Comparison of ENCODE assay signal across 22 cellular contexts in the genomic region with DNA sequence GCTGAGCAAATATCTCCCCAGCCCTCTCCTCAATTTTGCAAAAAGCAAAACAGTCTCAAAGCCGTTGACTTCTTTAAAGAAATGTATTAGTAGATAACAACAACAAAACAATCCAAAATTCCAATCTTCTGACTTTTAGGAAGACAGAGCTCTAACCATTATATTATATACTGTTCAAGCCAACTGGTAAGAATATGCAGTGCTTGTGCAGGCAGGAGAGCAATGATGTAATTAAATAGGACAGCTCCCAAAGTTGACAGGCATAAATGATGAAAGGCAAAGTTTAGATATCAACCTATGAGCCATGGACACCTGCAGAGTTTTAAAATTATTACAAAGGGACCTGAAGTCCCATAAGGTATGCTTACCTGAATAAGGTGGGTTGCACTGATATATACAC. TPM values are rescaled to one million over a fixed set of nuclear protein-coding genes. Genes with fewer than 3 reads are reported as not detected.
DNase-seq lines count a peak whose midpoint lies in the region; ATAC-seq and TF ChIP-seq lines count a peak whose summit lies in the region.
"Had no signal": no experiment of that assay in that cellular context is flagged by ENCODE, and none has a peak within 500 bp of the region (broad histone marks: within the 10 kb centered on the region; RNA-seq: fewer than 3 reads in every experiment).

No MANE protein-coding gene starts in this region.

- no peak overlapping the region for H3K9ac ChIP-seq in trophoblast cell (ENCODE audit: low read length)
- H3K9ac ChIP-seq: SK-N-SH had no signal

- no peak overlapping the region for H3K4me2 ChIP-seq in trophoblast cell (ENCODE audit: low read length)
- H3K4me2 ChIP-seq: A549, SK-N-SH had no signal

- H3K18ac ChIP-seq in trophoblast cell (ENCODE audit: low read length) = no peak overlapping the region

- peaks cover 4% of the 10 kb centered on the region for H3K36me3 Mint-ChIP-seq in activated naive CD8-positive, alpha-beta T cell
- peaks cover 6% of the 10 kb centered on the region for H3K36me3 Mint-ChIP-seq in activated naive CD8-positive, alpha-beta T cell treated with anti-CD3 and anti-CD28 coated beads, Interleukin-2, amount 50 U/mL, for 24 hours (ENCODE audit: low read depth)
- no peaks in the 10 kb centered on the region for H3K36me3 Mint-ChIP-seq in mesothelial cell of epicardium

- H3K79me1 ChIP-seq in trophoblast cell (ENCODE audit: low read length) = no peaks in the 10 kb centered on the region

- no peak overlapping the region for H3K23ac ChIP-seq in trophoblast cell (ENCODE audit: low read length)

- ATAC-seq in activated naive CD8-positive, alpha-beta T cell treated with anti-CD3 and anti-CD28 coated beads, Interleukin-2, amount 50 U/mL, for 24 hours = no peak
- ATAC-seq: A549, lower lobe of right lung had no signal

- DNase-seq in activated naive CD8-positive, alpha-beta T cell treated with anti-CD3 and anti-CD28 coated beads, Interleukin-2, amount 50 U/mL, for 24 hours = no peak
- DNase-seq in amniotic epithelial cell (ENCODE audit: low read depth) = peak; percentile 40
- no peak for DNase-seq in mesothelial cell of epicardium (ENCODE audit: low spot score in 2 of 2, unreplicated experiment in 2 of 2)
- DNase-seq in A673 (ENCODE audit: low spot score) = no peak
- DNase-seq in trophoblast cell = no peak
- DNase-seq in NCI-H2227 treated with DMSO at 0.1 percent for 48 hours (lab: John Stamatoyannopoulos, UW) = no peak
- no peak for DNase-seq in stimulated activated CD4-positive, alpha-beta T cell treated with anti-CD3 and anti-CD28 coated beads, Interleukin-2, amount 100 ng/mL, for 24 hours
- DNase-seq: activated CD4-positive, alpha-beta memory T cell treated with anti-CD3 and anti-CD28 coated beads for 36 hours; cerebellar nuclear complex; effector CD4-positive, alpha-beta T cell; kidney; lower lobe of right lung; NCI-H1436; NCI-H526; SK-N-SH; stimulated activated CD4-positive, alpha-beta T cell treated with anti-CD3 and anti-CD28 coated beads, Interleukin-15, amount 100 ng/mL, for 24 hours; T-helper 9 cell; upper lobe of left lung had no signal

- no peak overlapping the region for H4K12ac ChIP-seq in trophoblast cell (ENCODE audit: low read depth, low read length)

- no peak overlapping the region for H3K14ac ChIP-seq in trophoblast cell (ENCODE audit: low read length)

- H3K4ac ChIP-seq in trophoblast cell (ENCODE audit: low read depth, low read length) = no peak overlapping the region

- no peak overlapping the region for H3K4me3 Mint-ChIP-seq in activated naive CD8-positive, alpha-beta T cell
- H3K4me3 Mint-ChIP-seq in activated naive CD8-positive, alpha-beta T cell treated with anti-CD3 and anti-CD28 coated beads, Interleukin-2, amount 50 U/mL, for 24 hours = no peak overlapping the region
- H3K4me3 Mint-ChIP-seq in mesothelial cell of epicardium = no peak overlapping the region
- H3K4me3 Mint-ChIP-seq: activated CD4-positive, alpha-beta memory T cell treated with anti-CD3 and anti-CD28 coated beads for 36 hours had no signal

- H2AFZ ChIP-seq in trophoblast cell (ENCODE audit: insufficient read depth, low read length, poor library complexity) = no peak overlapping the region

- CTCF ChIA-PET in A673 (lab: Charles Lee) = no interaction called here

- BruUV-seq in A673 (replicated peaks; lab: Mats Ljungman, UMichigan) = no TSS peak

- WGBS in trophoblast cell (ENCODE audit: extremely low coverage, insufficient coverage, insufficient read length) = no CpG with 5 or more reads among the region's 1 CpG

- no peak overlapping the region for H2BK5ac ChIP-seq in trophoblast cell (ENCODE audit: low read depth, low read length, poor library complexity)

- no peak overlapping the region for H2BK12ac ChIP-seq in trophoblast cell (ENCODE audit: low read length)

- no peaks in the 10 kb centered on the region for H3K9me3 ChIP-seq in A673 (ENCODE audit: low read depth, low read length, poor library complexity, severe bottlenecking)
- no peaks in the 10 kb centered on the region for H3K9me3 ChIP-seq in trophoblast cell (ENCODE audit: insufficient read depth, low read depth, low read length)
- H3K9me3 ChIP-seq: A549, ascending aorta, lower lobe of right lung, right atrium auricular region, SK-N-SH, upper lobe of left lung had no signal

- H3K79me2 ChIP-seq in trophoblast cell (ENCODE audit: control insufficient read depth, insufficient read depth, low read length, poor library complexity) = no peaks in the 10 kb centered on the region

- H2BK120ac ChIP-seq in trophoblast cell (ENCODE audit: insufficient read depth, low read length, poor library complexity) = no peak overlapping the region

- intact Hi-C loops in A673 (cut with micrococcal nuclease; ENCODE audit: unreplicated experiment) = no loop called here

- H3K27me3 Mint-ChIP-seq in activated naive CD8-positive, alpha-beta T cell = no peaks in the 10 kb centered on the region
- H3K27me3 Mint-ChIP-seq in activated naive CD8-positive, alpha-beta T cell treated with anti-CD3 and anti-CD28 coated beads, Interleukin-2, amount 50 U/mL, for 24 hours = no peaks in the 10 kb centered on the region
- no peaks in the 10 kb centered on the region for H3K27me3 Mint-ChIP-seq in mesothelial cell of epicardium (ENCODE audit: low read depth)
- H3K27me3 Mint-ChIP-seq: activated CD4-positive, alpha-beta memory T cell treated with anti-CD3 and anti-CD28 coated beads for 36 hours had no signal

- no peaks in the 10 kb centered on the region for H3K4me1 ChIP-seq in A673 (ENCODE audit: insufficient read depth, low read length, poor library complexity, severe bottlenecking)
- H3K4me1 ChIP-seq in trophoblast cell (ENCODE audit: control insufficient read depth in 1 of 2, insufficient read depth in 2 of 2, low read length in 2 of 2) = peaks cover 0 to 3% of the 10 kb centered on the region in 2 experiments
- H3K4me1 ChIP-seq: A549, ascending aorta had no signal

- H4K91ac ChIP-seq in trophoblast cell (ENCODE audit: low read depth, low read length) = no peak overlapping the region

- H3K36me3 ChIP-seq in A673 (ENCODE audit: insufficient read depth, low read length, poor library complexity, severe bottlenecking) = no peaks in the 10 kb centered on the region
- no peaks in the 10 kb centered on the region for H3K36me3 ChIP-seq in trophoblast cell (ENCODE audit: control insufficient read depth in 1 of 2, insufficient read depth in 2 of 2, low read length in 2 of 2)
- H3K36me3 ChIP-seq: ascending aorta, lower lobe of right lung, right atrium auricular region, upper lobe of left lung had no signal

- no peak overlapping the region for H2AK5ac ChIP-seq in trophoblast cell (ENCODE audit: low read length)

- H3K9me3 Mint-ChIP-seq in activated naive CD8-positive, alpha-beta T cell (ENCODE audit: low read depth) = no peaks in the 10 kb centered on the region
- no peaks in the 10 kb centered on the region for H3K9me3 Mint-ChIP-seq in activated naive CD8-positive, alpha-beta T cell treated with anti-CD3 and anti-CD28 coated beads, Interleukin-2, amount 50 U/mL, for 24 hours
- H3K9me3 Mint-ChIP-seq in mesothelial cell of epicardium = no peaks in the 10 kb centered on the region
- H3K9me3 Mint-ChIP-seq: activated CD4-positive, alpha-beta memory T cell treated with anti-CD3 and anti-CD28 coated beads for 36 hours had no signal

- POLR2A ChIA-PET in A673 (lab: Charles Lee; ENCODE audit: low non-redundant PET) = no interaction called here

- H3K27me3 ChIP-seq in A673 (replicated peaks; ENCODE audit: insufficient read depth, low read depth, low read length, poor library complexity) = no peaks in the 10 kb centered on the region
- no peaks in the 10 kb centered on the region for H3K27me3 ChIP-seq in trophoblast cell (ENCODE audit: insufficient read depth, low read length)
- H3K27me3 ChIP-seq: ascending aorta, right atrium auricular region, upper lobe of left lung had no signal

- TF ChIP-seq CTCF in mesothelial cell of epicardium (IDR thresholded peaks at IDR 0.05; ENCODE audit: unreplicated experiment) = no peak
- no peak for TF ChIP-seq CTCF in A673 (conservative IDR thresholded peaks at IDR 0.05; ENCODE audit: low read depth, low read length)

- peaks cover 87% of the 10 kb centered on the region for H3K4me1 Mint-ChIP-seq in activated naive CD8-positive, alpha-beta T cell (ENCODE audit: low read depth)
- H3K4me1 Mint-ChIP-seq in activated naive CD8-positive, alpha-beta T cell treated with anti-CD3 and anti-CD28 coated beads, Interleukin-2, amount 50 U/mL, for 24 hours = peaks cover 87% of the 10 kb centered on the region
- peaks cover 52% of the 10 kb centered on the region for H3K4me1 Mint-ChIP-seq in mesothelial cell of epicardium

- H3K27ac ChIP-seq in A673 (ENCODE audit: low read depth, low read length, poor library complexity, severe bottlenecking) (no peak overlapping the region), trophoblast cell (ENCODE audit: low read depth, low read length) (no peak overlapping the region)
- H3K27ac ChIP-seq: A549, ascending aorta, lower lobe of right lung, right atrium auricular region had no signal

- H4K8ac ChIP-seq in trophoblast cell (ENCODE audit: low read depth, low read length) = no peak overlapping the region

- H3K4me3 ChIP-seq in A673 (ENCODE audit: low read depth, low read length, poor library complexity, severe bottlenecking) = no peak overlapping the region
- H3K4me3 ChIP-seq in trophoblast cell (ENCODE audit: low read depth, low read length) = no peak overlapping the region
- H3K4me3 ChIP-seq: A549, ascending aorta, lower lobe of right lung, right atrium auricular region, upper lobe of left lung had no signal

- H3K27ac Mint-ChIP-seq in activated naive CD8-positive, alpha-beta T cell = peak overlapping the region; percentile 4
- H3K27ac Mint-ChIP-seq in activated naive CD8-positive, alpha-beta T cell treated with anti-CD3 and anti-CD28 coated beads, Interleukin-2, amount 50 U/mL, for 24 hours = no peak overlapping the region
- peak overlapping the region; percentile 79 for H3K27ac Mint-ChIP-seq in mesothelial cell of epicardium
- H3K27ac Mint-ChIP-seq: activated CD4-positive, alpha-beta memory T cell treated with anti-CD3 and anti-CD28 coated beads for 36 hours had no signal

RNA-seq across cellular contexts. Expression of a gene that starts 16.6 kb away (rescaled TPM):
- total RNA-seq in mesothelial cell of epicardium (20.6 to 23.5 TPM (median 23.1 TPM) in 3 replicates), A673 (2021) (6.5 and 7.4 TPM in 2 replicates)
- 6.3 TPM in 2 replicates for polyA plus RNA-seq in trophoblast cell (2013)
